ENCODE assay signal across 14 cellular contexts in the genomic region with DNA sequence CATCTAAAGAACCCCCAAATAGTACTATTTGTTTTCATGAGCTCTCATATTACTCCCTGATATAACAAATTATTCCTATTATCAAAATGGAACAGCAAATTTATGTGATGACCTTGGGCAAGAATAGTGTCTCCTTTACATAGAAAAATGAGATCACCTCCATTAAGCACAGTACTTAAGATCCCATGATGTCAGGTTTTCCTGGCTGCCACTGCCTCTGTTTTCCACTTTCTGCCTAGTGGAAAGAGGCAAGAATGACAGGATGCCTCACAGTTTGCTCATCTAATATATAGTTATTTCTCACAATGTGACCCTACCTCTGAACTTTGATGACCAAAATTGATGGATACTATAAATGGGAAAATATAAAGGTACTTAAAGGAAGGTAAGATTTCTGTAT.
DNase-seq lines count a peak whose midpoint lies in the region; ATAC-seq and TF ChIP-seq lines count a peak whose summit lies in the region.
"Had no signal": no experiment of that assay in that cellular context is flagged by ENCODE, and none has a peak within 500 bp of the region (broad histone marks: within the 10 kb centered on the region; RNA-seq: fewer than 3 reads in every experiment).

No MANE protein-coding gene starts in this region.

- no peak for TF ChIP-seq CTCF in GM13976 (IDR thresholded peaks at IDR 0.05; ENCODE audit: borderline replicate concordance, control extremely low read depth, extremely low read depth, insufficient read depth, missing control alignments)

- ATAC-seq in GM19397 (IDR thresholded peaks at IDR 0.05; ENCODE audit: unreplicated experiment) = no peak
- ATAC-seq: activated naive CD4-positive, alpha-beta T cell treated with anti-CD3 and anti-CD28 coated beads, Interleukin-2, amount 50 U/mL, for 72 hours had no signal

- DNase-seq in DMS53 (lab: John Stamatoyannopoulos, UW) (peak; percentile 43), DMS53 treated with DMSO at 0.1 percent for 48 hours (lab: John Stamatoyannopoulos, UW; ENCODE audit: unreplicated experiment) (no peak), M059J (ENCODE audit: low read depth) (peak; percentile 18), dermis blood vessel endothelial cell (peak; percentile 65), lung microvascular endothelial cell (ENCODE audit: low read depth in 2 of 2) (peak; percentile 42 to 51), GM13976 (ENCODE audit: low spot score) (no peak)
- no peak for DNase-seq in stimulated activated naive CD4-positive, alpha-beta T cell treated with Interleukin-2 at 50 U/mL for 16 hours (lab: John Stamatoyannopoulos, UW)
- DNase-seq: 8988T; activated CD8-positive, alpha-beta memory T cell treated with anti-CD3 and anti-CD28 coated beads, Interleukin-2, amount 50 U/mL, for 48 hours; midbrain; nucleus accumbens; stomach had no signal

- in situ Hi-C loops in GM13976 (cut with MboI; ENCODE audit: low sequenced_read_pairs, unreplicated experiment) = no loop called here

Comparison
In these comparisons a context has a peak if more than half of its experiments do, and no peak if none do; other contexts are left out.
1. DNase-seq: peak in DMS53 (single experiment), M059J (single experiment), dermis blood vessel endothelial cell (single experiment) and lung microvascular endothelial cell (2 of 2); none in DMS53 treated with DMSO at 0.1 percent for 48 hours (single experiment), GM13976 (single experiment) and stimulated activated naive CD4-positive, alpha-beta T cell treated with Interleukin-2 at 50 U/mL for 16 hours (single experiment).